In genomic region chr14:92959189-92959531, GRCh38 we compare ENCODE assay signal across 16 cellular contexts. TPM values are rescaled to one million over a fixed set of nuclear protein-coding genes. Genes with fewer than 3 reads are reported as not detected.
DNase-seq lines count a peak whose midpoint lies in the region; ATAC-seq and TF ChIP-seq lines count a peak whose summit lies in the region.
"Had no signal": no experiment of that assay in that cellular context is flagged by ENCODE, and none has a peak within 500 bp of the region (broad histone marks: within the 10 kb centered on the region; RNA-seq: fewer than 3 reads in every experiment).

No MANE protein-coding gene starts in this region.

- DNase-seq in Right ventricle myocardium inferior (ENCODE audit: missing footprints) (peak; percentile 75), cardiac septum (ENCODE audit: low spot score) (no peak), astrocyte of the hippocampus (ENCODE audit: low read depth, low spot score) (peak; percentile 17), immature natural killer cell (no peak), HPDE6-E6E7 (ENCODE audit: extremely low spot score) (no peak), omental fat pad (ENCODE audit: low spot score) (no peak)
- DNase-seq in natural killer cell treated with Interleukin-12 subunit alpha and Interleukin-12 subunit beta and Interleukin-15 and Interleukin-18, amount 100 ng/mL, for 72 hours (ENCODE audit: low spot score), result no peak
- DNase-seq: activated naive CD8-positive, alpha-beta T cell treated with anti-CD3 and anti-CD28 coated beads, Interleukin-2, amount 10 ng/mL, durations not matched to agents 7 days and 5 days; DMS79 treated with DMSO at 0.1 percent for 48 hours; kidney glomerular epithelial cell; NCI-H2029; nephron progenitor cell had no signal

- no peaks in the 10 kb centered on the region for H3K27me3 ChIP-seq in layer of hippocampus (ENCODE audit: control insufficient read depth, insufficient read depth, low read length)

- no peaks in the 10 kb centered on the region for H3K9me3 Mint-ChIP-seq in natural killer cell treated with Interleukin-12 subunit alpha and Interleukin-12 subunit beta and Interleukin-15 and Interleukin-18, amount 100 ng/mL, for 72 hours
- no peaks in the 10 kb centered on the region for H3K9me3 Mint-ChIP-seq in immature natural killer cell
- H3K9me3 Mint-ChIP-seq: activated naive CD8-positive, alpha-beta T cell treated with anti-CD3 and anti-CD28 coated beads, Interleukin-2, amount 10 ng/mL, durations not matched to agents 7 days and 5 days had no signal

- no peaks in the 10 kb centered on the region for H3K27me3 Mint-ChIP-seq in natural killer cell treated with Interleukin-12 subunit alpha and Interleukin-12 subunit beta and Interleukin-15 and Interleukin-18, amount 100 ng/mL, for 72 hours
- peaks cover 0 to 2% (median 0%) of the 10 kb centered on the region in 3 donors for H3K27me3 Mint-ChIP-seq in immature natural killer cell (ENCODE audit: low read depth in 3 of 3)
- H3K27me3 Mint-ChIP-seq: activated naive CD8-positive, alpha-beta T cell treated with anti-CD3 and anti-CD28 coated beads, Interleukin-2, amount 10 ng/mL, durations not matched to agents 7 days and 5 days had no signal

- TF ChIP-seq CTCF in omental fat pad (IDR thresholded peaks at IDR 0.05), result no peak

- intact Hi-C loops in Right ventricle myocardium inferior (cut with DNase I) (loop anchor here (5.0 kb wide), 1 partner anchor 48 kb away; no protein-coding TSS in a partner anchor), cardiac septum (cut with DNase I) (no loop called here)

- ATAC-seq in Right ventricle myocardium inferior (peak; percentile 37), omental fat pad (ENCODE audit: low FRiP score) (no peak)
- ATAC-seq in natural killer cell treated with Interleukin-12 subunit alpha and Interleukin-12 subunit beta and Interleukin-15 and Interleukin-18, amount 100 ng/mL, for 72 hours, result no peak
- ATAC-seq: K562 had no signal

- H3K36me3 Mint-ChIP-seq in natural killer cell treated with Interleukin-12 subunit alpha and Interleukin-12 subunit beta and Interleukin-15 and Interleukin-18, amount 100 ng/mL, for 72 hours, result no peaks in the 10 kb centered on the region
- H3K36me3 Mint-ChIP-seq in immature natural killer cell, result peaks cover 0 to 7% (median 4%) of the 10 kb centered on the region in 3 donors

- H3K4me1 Mint-ChIP-seq in natural killer cell treated with Interleukin-12 subunit alpha and Interleukin-12 subunit beta and Interleukin-15 and Interleukin-18, amount 100 ng/mL, for 72 hours (ENCODE audit: low read depth in 2 of 2), result peaks cover 0 to 4% of the 10 kb centered on the region in 2 donors
- H3K4me1 Mint-ChIP-seq in immature natural killer cell, result peaks cover 3 to 8% of the 10 kb centered on the region in 2 donors

- H3K4me3 Mint-ChIP-seq in natural killer cell treated with Interleukin-12 subunit alpha and Interleukin-12 subunit beta and Interleukin-15 and Interleukin-18, amount 100 ng/mL, for 72 hours, result no peak overlapping the region
- H3K4me3 Mint-ChIP-seq in immature natural killer cell, result no peak overlapping the region
- H3K4me3 Mint-ChIP-seq: activated naive CD8-positive, alpha-beta T cell treated with anti-CD3 and anti-CD28 coated beads, Interleukin-2, amount 10 ng/mL, durations not matched to agents 7 days and 5 days had no signal

- no peak overlapping the region for H3K27ac Mint-ChIP-seq in natural killer cell treated with Interleukin-12 subunit alpha and Interleukin-12 subunit beta and Interleukin-15 and Interleukin-18, amount 100 ng/mL, for 72 hours
- no peak overlapping the region for H3K27ac Mint-ChIP-seq in immature natural killer cell
- H3K27ac Mint-ChIP-seq: activated naive CD8-positive, alpha-beta T cell treated with anti-CD3 and anti-CD28 coated beads, Interleukin-2, amount 10 ng/mL, durations not matched to agents 7 days and 5 days; nephron progenitor cell had no signal

- peak overlapping the region; percentile 95 for H3K27ac ChIP-seq in layer of hippocampus (ENCODE audit: low read depth, low read length)
- H3K27ac ChIP-seq: coronary artery had no signal

RNA-seq across cellular contexts. Expression of gene CHGA, which starts 36.2 kb away (rescaled TPM):
- not detected for total RNA-seq in Right ventricle myocardium inferior
- total RNA-seq in cardiac septum, result not detected
- not detected for total RNA-seq in natural killer cell treated with Interleukin-12 subunit alpha and Interleukin-12 subunit beta and Interleukin-15 and Interleukin-18, amount 100 ng/mL, for 72 hours
- under 1 TPM in 1 of 3 donors, not detected in 2; 0.63 TPM for polyA plus RNA-seq in immature natural killer cell
- total RNA-seq in omental fat pad, result under 1 TPM in 1 of 4 donors, not detected in 3; 0.69 TPM
- total RNA-seq: activated naive CD8-positive, alpha-beta T cell treated with anti-CD3 and anti-CD28 coated beads, Interleukin-2, amount 10 ng/mL, durations not matched to agents 7 days and 5 days; K562; ureter had no signal
- polyA plus RNA-seq: K562 had no signal

Comparison
In these comparisons a context has a peak if more than half of its experiments do, and no peak if none do; other contexts are left out.
1. DNase-seq: peak in Right ventricle myocardium inferior (single experiment) and astrocyte of the hippocampus (single experiment); none in cardiac septum (single experiment), natural killer cell treated with Interleukin-12 subunit alpha and Interleukin-12 subunit beta and Interleukin-15 and Interleukin-18, amount 100 ng/mL, for 72 hours (single experiment), immature natural killer cell (0 of 3), HPDE6-E6E7 (single experiment) and omental fat pad (single experiment).